ENCODE assay signal across 17 cellular contexts in the genomic region with DNA sequence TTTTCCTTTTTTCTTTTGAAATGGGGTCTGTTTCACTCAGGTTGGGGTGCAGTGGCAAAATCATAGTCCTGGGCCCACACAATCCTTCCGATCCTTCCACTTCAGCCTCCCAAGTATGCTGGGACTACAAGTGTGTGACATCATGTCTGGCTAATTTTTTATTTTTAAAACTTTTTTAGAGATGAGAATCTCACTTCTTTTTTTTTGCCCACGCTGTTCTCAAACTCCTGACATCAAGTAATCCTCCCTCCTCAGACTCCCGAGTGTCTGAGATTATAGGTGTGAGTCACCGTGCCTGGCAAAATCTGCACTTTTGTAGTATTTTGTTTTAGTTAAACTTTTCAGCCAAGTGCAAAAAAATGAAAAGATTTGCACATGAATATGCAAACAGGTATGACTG.
DNase-seq lines count a peak whose midpoint lies in the region; TF ChIP-seq lines count a peak whose summit lies in the region.
"Had no signal": no experiment of that assay in that cellular context is flagged by ENCODE, and none has a peak within 500 bp of the region (broad histone marks: within the 10 kb centered on the region; RNA-seq: fewer than 3 reads in every experiment).

No MANE protein-coding gene starts in this region.

- TF ChIP-seq CTCF in esophagus muscularis mucosa (IDR thresholded peaks at IDR 0.05), result no peak
- TF ChIP-seq CTCF in sigmoid colon (IDR thresholded peaks at IDR 0.05), result no peak

- WGBS in esophagus muscularis mucosa, result 31% methylated on average over 4 of the region's 4 CpGs
- WGBS in sigmoid colon, 2 donors, result 74 to 79% methylated on average over 4 of the region's 4 CpGs

- peak overlapping the region; percentile 53 to 63 (median 54) for H3K27ac ChIP-seq in esophagus muscularis mucosa (replicated peaks in 1 of 4)
- H3K27ac ChIP-seq in sigmoid colon, result peak overlapping the region in 3 of 4 donors; percentile 34 to 62 (median 61)
- H3K27ac ChIP-seq: cardiac muscle cell, ovary, SJCRH30 had no signal

- H3K9me3 ChIP-seq in esophagus muscularis mucosa (no peaks in the 10 kb centered on the region), sigmoid colon (no peaks in the 10 kb centered on the region), HAP-1 (no peaks in the 10 kb centered on the region; the same call in none of the 2 replicates)
- H3K9me3 ChIP-seq: gastroesophageal sphincter, ovary, SJCRH30 had no signal

- H3K27me3 ChIP-seq in esophagus muscularis mucosa (no peaks in the 10 kb centered on the region), sigmoid colon (no peaks in the 10 kb centered on the region), HAP-1 (ENCODE audit: low read depth) (no peaks in the 10 kb centered on the region)
- H3K27me3 ChIP-seq: cardiac muscle cell, gastroesophageal sphincter, ovary, SJCRH30 had no signal

- TF ChIP-seq POLR2A in esophagus muscularis mucosa (IDR thresholded peaks at IDR 0.05; ENCODE audit: low read depth) (no peak), sigmoid colon (IDR thresholded peaks at IDR 0.05) (no peak)

- H3K4me1 ChIP-seq in esophagus muscularis mucosa (peaks cover 52 to 70% (median 65%) of the 10 kb centered on the region in 4 donors), sigmoid colon (peaks cover 0 to 73% (median 50%) of the 10 kb centered on the region in 4 donors), HAP-1 (peaks cover 2% of the 10 kb centered on the region; the same call in 1 of the 2 replicates)
- H3K4me1 ChIP-seq: SJCRH30 had no signal

- intact Hi-C loops in esophagus muscularis mucosa (cut with DNase I) (no loop called here), sigmoid colon (cut with DNase I) (no loop called here)

- H3K36me3 ChIP-seq in esophagus muscularis mucosa, result no peaks in the 10 kb centered on the region
- no peaks in the 10 kb centered on the region for H3K36me3 ChIP-seq in sigmoid colon
- H3K36me3 ChIP-seq in HAP-1 (replicated peaks), result no peaks in the 10 kb centered on the region
- H3K36me3 ChIP-seq: cardiac muscle cell, gastroesophageal sphincter, ovary had no signal

- H3K4me3 ChIP-seq in esophagus muscularis mucosa (no peak overlapping the region), sigmoid colon (no peak overlapping the region), HAP-1 (no peak overlapping the region)
- H3K4me3 ChIP-seq: cardiac muscle cell, gastroesophageal sphincter, ovary, SJCRH30 had no signal

- DNase-seq in Daoy (ENCODE audit: low read depth) (peak; percentile 41), NCI-H226 (peak; percentile 35), esophagus muscularis mucosa (ENCODE audit: extremely low spot score) (no peak), sigmoid colon (no peak), NCI-H1105 treated with DMSO at 0.1 percent for 48 hours (lab: John Stamatoyannopoulos, UW) (no peak), COLO668 (lab: John Stamatoyannopoulos, UW; ENCODE audit: unreplicated experiment) (no peak), HAP-1 (ENCODE audit: low spot score in 2 of 2) (no peak), cerebellar nuclear complex (lab: John Stamatoyannopoulos, UW) (no peak)
- DNase-seq: activated CD4-positive, alpha-beta T cell treated with anti-CD3 and anti-CD28 coated beads for 4 hours; activated naive CD4-positive, alpha-beta T cell treated with anti-CD3 and anti-CD28 coated beads, Interleukin-2, amount 10 ng/mL, durations not matched to agents 7 days and 5 days; NCI-H1436 treated with DMSO at 0.1 percent for 48 hours; SJCRH30; stimulated activated naive CD4-positive, alpha-beta T cell; T-helper 9 cell had no signal

- TF ChIP-seq EP300 in esophagus muscularis mucosa (IDR thresholded peaks at IDR 0.05) (no peak), sigmoid colon (IDR thresholded peaks at IDR 0.05) (no peak)

- in situ Hi-C loops in HAP-1 (cut with MboI; ENCODE audit: low sequenced_read_pairs), result no loop called here

Comparison
In these comparisons a context has a peak if more than half of its experiments do, and no peak if none do; other contexts are left out.
1. DNase-seq: peak in Daoy (single experiment) and NCI-H226 (single experiment); none in esophagus muscularis mucosa (single experiment), sigmoid colon (single experiment), NCI-H1105 treated with DMSO at 0.1 percent for 48 hours (single experiment), COLO668 (single experiment), HAP-1 (0 of 2) and cerebellar nuclear complex (0 of 2).